Comparison of ENCODE assay signal across 10 cellular contexts in genomic region chr12:123075092-123075491, GRCh38.
A peak's percentile ranks its signal among the peaks of the same experiment; 100 is the strongest.
DNase-seq lines count a peak whose midpoint lies in the region; ATAC-seq and TF ChIP-seq lines count a peak whose summit lies in the region.
"Had no signal": no experiment of that assay in that cellular context is flagged by ENCODE, and none has a peak within 500 bp of the region (broad histone marks: within the 10 kb centered on the region; RNA-seq: fewer than 3 reads in every experiment).

No MANE protein-coding gene starts in this region.

- H3K9me3 Mint-ChIP-seq in activated naive CD4-positive, alpha-beta T cell treated with anti-CD3 and anti-CD28 coated beads, Interleukin-2, amount 10 ng/mL, durations not matched to agents 7 days and 5 days = no peaks in the 10 kb centered on the region
- H3K9me3 Mint-ChIP-seq in activated naive CD8-positive, alpha-beta T cell treated with anti-CD3 and anti-CD28 coated beads for 36 hours = no peaks in the 10 kb centered on the region
- H3K9me3 Mint-ChIP-seq: HFFc6 had no signal

- 58 to 63% methylated on average over 7 of the region's 7 CpGs for WGBS in tibial nerve, 2 donors

- H3K36me3 Mint-ChIP-seq in activated naive CD4-positive, alpha-beta T cell treated with anti-CD3 and anti-CD28 coated beads, Interleukin-2, amount 10 ng/mL, durations not matched to agents 7 days and 5 days = peaks cover 4% of the 10 kb centered on the region
- no peaks in the 10 kb centered on the region for H3K36me3 Mint-ChIP-seq in activated naive CD8-positive, alpha-beta T cell treated with anti-CD3 and anti-CD28 coated beads for 36 hours

- H3K9me3 ChIP-seq in tibial nerve = no peaks in the 10 kb centered on the region

- H3K27me3 ChIP-seq in tibial nerve = no peaks in the 10 kb centered on the region

- H3K4me3 Mint-ChIP-seq in activated naive CD4-positive, alpha-beta T cell treated with anti-CD3 and anti-CD28 coated beads, Interleukin-2, amount 10 ng/mL, durations not matched to agents 7 days and 5 days = peak overlapping the region; percentile 84
- H3K4me3 Mint-ChIP-seq in activated naive CD8-positive, alpha-beta T cell treated with anti-CD3 and anti-CD28 coated beads for 36 hours = peak overlapping the region; percentile 90
- H3K4me3 Mint-ChIP-seq: HFFc6 had no signal

- no peaks in the 10 kb centered on the region for H3K27me3 Mint-ChIP-seq in activated naive CD4-positive, alpha-beta T cell treated with anti-CD3 and anti-CD28 coated beads, Interleukin-2, amount 10 ng/mL, durations not matched to agents 7 days and 5 days
- H3K27me3 Mint-ChIP-seq in activated naive CD8-positive, alpha-beta T cell treated with anti-CD3 and anti-CD28 coated beads for 36 hours = no peaks in the 10 kb centered on the region

- peaks cover 0 to 63% (median 22%) of the 10 kb centered on the region in 4 donors for H3K4me1 ChIP-seq in tibial nerve

- no peak for TF ChIP-seq POLR2A in tibial nerve (IDR thresholded peaks at IDR 0.05)

- ATAC-seq in left lobe of liver (peak; percentile 42), HG02870 (IDR thresholded peaks at IDR 0.05; ENCODE audit: unreplicated experiment) (no peak)

- no peak for TF ChIP-seq EP300 in tibial nerve (IDR thresholded peaks at IDR 0.05)

- H3K27ac ChIP-seq in tibial nerve = peak overlapping the region in 1 of 4 donors; percentile 58

- no peaks in the 10 kb centered on the region for H3K36me3 ChIP-seq in tibial nerve

- no peak for TF ChIP-seq CTCF in tibial nerve (IDR thresholded peaks at IDR 0.05)
- no peak for TF ChIP-seq CTCF in GM13977 (IDR thresholded peaks at IDR 0.05; ENCODE audit: extremely low read depth, insufficient read depth, missing control alignments)

- H3K27ac Mint-ChIP-seq in activated naive CD4-positive, alpha-beta T cell treated with anti-CD3 and anti-CD28 coated beads, Interleukin-2, amount 10 ng/mL, durations not matched to agents 7 days and 5 days = peak overlapping the region; percentile 98
- H3K27ac Mint-ChIP-seq in activated naive CD8-positive, alpha-beta T cell treated with anti-CD3 and anti-CD28 coated beads for 36 hours = peak overlapping the region; percentile 95
- H3K27ac Mint-ChIP-seq: HFFc6 had no signal

- H3K4me1 Mint-ChIP-seq in activated naive CD4-positive, alpha-beta T cell treated with anti-CD3 and anti-CD28 coated beads, Interleukin-2, amount 10 ng/mL, durations not matched to agents 7 days and 5 days = peaks cover 56% of the 10 kb centered on the region
- peaks cover 66% of the 10 kb centered on the region for H3K4me1 Mint-ChIP-seq in activated naive CD8-positive, alpha-beta T cell treated with anti-CD3 and anti-CD28 coated beads for 36 hours

- peak; percentile 59 for DNase-seq in activated naive CD4-positive, alpha-beta T cell treated with anti-CD3 and anti-CD28 coated beads, Interleukin-2, amount 10 ng/mL, durations not matched to agents 7 days and 5 days
- DNase-seq in activated naive CD4-positive, alpha-beta T cell treated with anti-CD3 and anti-CD28 coated beads, Interleukin-2, amount 50 U/mL, for 16 hours = no peak
- DNase-seq in activated naive CD8-positive, alpha-beta T cell treated with anti-CD3 and anti-CD28 coated beads for 36 hours = peak; percentile 24
- DNase-seq in left lobe of liver (ENCODE audit: low spot score) (no peak), tibial nerve (ENCODE audit: low spot score in 2 of 2) (peak; percentile 32 to 55), NCI-H1105 treated with DMSO at 0.1 percent for 48 hours (lab: John Stamatoyannopoulos, UW) (no peak), GM13977 (ENCODE audit: low spot score) (no peak)
- DNase-seq: RPMI8226 had no signal

- in situ Hi-C loops in GM13977 (cut with MboI; ENCODE audit: low pct_unique_long_range_greater_than_20kb, low sequenced_read_pairs, unreplicated experiment) = no loop called here

- CTCF ChIA-PET in activated naive CD4-positive, alpha-beta T cell treated with anti-CD3 and anti-CD28 coated beads, Interleukin-2, amount 10 ng/mL, durations not matched to agents 7 days and 5 days (lab: Charles Lee) = interaction anchor here (0.8 to 5.7 kb wide), 26 partner anchors 9 to 507 kb away, joined by 3 to 78 read pairs (median 5); partner anchors contain the start of genes MPHOSPH9, MTRFR, OGFOD2 and PITPNM2

- no peak overlapping the region for H3K4me3 ChIP-seq in tibial nerve

Comparison
In these comparisons a context has a peak if more than half of its experiments do, and no peak if none do; other contexts are left out.
1. DNase-seq: peak in activated naive CD4-positive, alpha-beta T cell treated with anti-CD3 and anti-CD28 coated beads, Interleukin-2, amount 10 ng/mL, durations not matched to agents 7 days and 5 days (single experiment), activated naive CD8-positive, alpha-beta T cell treated with anti-CD3 and anti-CD28 coated beads for 36 hours (single experiment) and tibial nerve (2 of 2); none in activated naive CD4-positive, alpha-beta T cell treated with anti-CD3 and anti-CD28 coated beads, Interleukin-2, amount 50 U/mL, for 16 hours (single experiment), left lobe of liver (single experiment), NCI-H1105 treated with DMSO at 0.1 percent for 48 hours (single experiment) and GM13977 (single experiment).